8 cellular contexts compared by ENCODE assay signal in genomic region chr9:100714372-100715099, GRCh38.
DNase-seq lines count a peak whose midpoint lies in the region; ATAC-seq, FAIRE-seq and TF ChIP-seq lines count a peak whose summit lies in the region.

No MANE protein-coding gene starts in this region.

- H3K9me3 ChIP-seq in Caco-2 (peaks cover 11% of the 10 kb centered on the region; the same call in 1 of the 2 replicates), NT2/D1 (ENCODE audit: insufficient read depth, low read length) (peaks cover 30% of the 10 kb centered on the region; the same call in 1 of the 2 replicates), astrocyte (ENCODE audit: insufficient read depth, low read depth, low read length) (no peaks in the 10 kb centered on the region), hepatocyte (ENCODE audit: low read depth) (no peaks in the 10 kb centered on the region)

- no peak for FAIRE-seq in astrocyte (lab: Jason Lieb, UNC)

- H3K4me2 ChIP-seq in astrocyte (ENCODE audit: low read length) (peak overlapping the region; percentile 46), hepatocyte (no peak overlapping the region)

- H3K9ac ChIP-seq in NT2/D1 (ENCODE audit: insufficient read length, low read depth), result no peak overlapping the region
- H3K9ac ChIP-seq in astrocyte (ENCODE audit: low read length), result no peak overlapping the region

- BruUV-seq in Caco-2 (replicated peaks; lab: Mats Ljungman, UMichigan), result no TSS peak

- H3K9me2 ChIP-seq in hepatocyte (replicated peaks; ENCODE audit: insufficient read depth), result no peaks in the 10 kb centered on the region

- DNase-seq in Caco-2, result peak; percentile 57 to 73
- DNase-seq in HT-29 (ENCODE audit: low spot score), result peak; percentile 86
- DNase-seq in NT2/D1 (ENCODE audit: low read depth, low spot score), result peak; percentile 62
- peak; percentile 7 for DNase-seq in astrocyte (ENCODE audit: low read depth)
- DNase-seq in hepatocyte (ENCODE audit: low spot score), result peak; percentile 85
- peak; percentile 19 to 59 (median 40) for DNase-seq in stimulated activated CD4-positive, alpha-beta T cell treated with anti-CD3 and anti-CD28 coated beads, Interleukin-12 subunit alpha, Interleukin-12 subunit beta, amount 100 ng/mL, for 48 hours (ENCODE audit: low read depth in 2 of 3, low spot score in 1 of 3)

- CTCF ChIA-PET in Caco-2 (lab: Charles Lee), result interaction anchor here (0.8 to 1.4 kb wide), 2 partner anchors 521 kb away, joined by 3 read pairs; no protein-coding TSS in a partner anchor

- H3K27me3 ChIP-seq in Caco-2 (replicated peaks; ENCODE audit: control insufficient read depth, insufficient read depth, low read length), result no peaks in the 10 kb centered on the region; the same call in 1 of the 2 replicates
- H3K27me3 ChIP-seq in NT2/D1 (ENCODE audit: insufficient read depth, insufficient read length), result no peaks in the 10 kb centered on the region
- H3K27me3 ChIP-seq in astrocyte (ENCODE audit: insufficient read depth, low read length), result no peaks in the 10 kb centered on the region
- no peaks in the 10 kb centered on the region for H3K27me3 ChIP-seq in hepatocyte

- H3K27ac Mint-ChIP-seq in Caco-2 (ENCODE audit: unreplicated experiment) (no peak overlapping the region), astrocyte (ENCODE audit: unreplicated experiment) (no peak overlapping the region)

- H3K79me2 ChIP-seq in astrocyte (ENCODE audit: insufficient read depth, low read length) (no peaks in the 10 kb centered on the region), hepatocyte (no peaks in the 10 kb centered on the region)

- WGBS in hepatocyte (ENCODE audit: low lambda C conversion rate, missing lambda C conversion rate), result 75% methylated on average over 11 of the region's 11 CpGs

- no peaks in the 10 kb centered on the region for H4K20me1 ChIP-seq in astrocyte (ENCODE audit: insufficient read depth, low read length)
- H4K20me1 ChIP-seq in hepatocyte (ENCODE audit: insufficient read depth, poor library complexity, severe bottlenecking), result no peaks in the 10 kb centered on the region

- H3K36me3 Mint-ChIP-seq in Caco-2 (ENCODE audit: insufficient read depth, unreplicated experiment) (no peaks in the 10 kb centered on the region), astrocyte (ENCODE audit: low read depth, unreplicated experiment) (no peaks in the 10 kb centered on the region)

- no peaks in the 10 kb centered on the region for H3K27me3 Mint-ChIP-seq in Caco-2 (ENCODE audit: insufficient read depth, unreplicated experiment)
- H3K27me3 Mint-ChIP-seq in astrocyte (ENCODE audit: low read depth, unreplicated experiment), result peaks cover 3% of the 10 kb centered on the region

- no peaks in the 10 kb centered on the region for H3K36me3 ChIP-seq in Caco-2 (ENCODE audit: control insufficient read depth, insufficient read depth, low read length)
- no peaks in the 10 kb centered on the region for H3K36me3 ChIP-seq in NT2/D1 (ENCODE audit: insufficient read depth, insufficient read length, low read length)
- H3K36me3 ChIP-seq in astrocyte (ENCODE audit: insufficient read depth, low read length), result no peaks in the 10 kb centered on the region
- H3K36me3 ChIP-seq in hepatocyte (replicated peaks; ENCODE audit: insufficient read depth, low read depth), result no peaks in the 10 kb centered on the region

- H3K4me3 ChIP-seq in Caco-2 (ENCODE audit: low read depth, low read length) (no peak overlapping the region), NT2/D1 (ENCODE audit: insufficient read length, low read depth) (no peak overlapping the region), astrocyte (ENCODE audit: insufficient read depth, low read depth, low read length) (no peak overlapping the region), hepatocyte (no peak overlapping the region)

- H3K4me1 ChIP-seq in Caco-2 (no peaks in the 10 kb centered on the region), NT2/D1 (ENCODE audit: insufficient read depth, insufficient read length) (no peaks in the 10 kb centered on the region), astrocyte (ENCODE audit: insufficient read depth, low read length) (no peaks in the 10 kb centered on the region), hepatocyte (ENCODE audit: insufficient read depth) (no peaks in the 10 kb centered on the region)

- no peak overlapping the region for H3K27ac ChIP-seq in astrocyte (ENCODE audit: low read depth, low read length)
- no peak overlapping the region for H3K27ac ChIP-seq in hepatocyte

- POLR2A ChIA-PET in Caco-2 (lab: Charles Lee), result no interaction called here

- no peaks in the 10 kb centered on the region for H3K4me1 Mint-ChIP-seq in Caco-2 (ENCODE audit: low read depth, unreplicated experiment)
- H3K4me1 Mint-ChIP-seq in astrocyte (ENCODE audit: low read depth, unreplicated experiment), result no peaks in the 10 kb centered on the region

- H3K9me3 Mint-ChIP-seq in Caco-2 (ENCODE audit: unreplicated experiment), result peaks cover 11% of the 10 kb centered on the region
- peaks cover 13% of the 10 kb centered on the region for H3K9me3 Mint-ChIP-seq in astrocyte (ENCODE audit: unreplicated experiment)

- ATAC-seq in GM19351 (IDR thresholded peaks at IDR 0.05; ENCODE audit: unreplicated experiment), result peak; percentile 92
- ATAC-seq in GM18873 (IDR thresholded peaks at IDR 0.05; ENCODE audit: low FRiP score, unreplicated experiment), result no peak

- intact Hi-C loops in Caco-2 (cut with micrococcal nuclease; ENCODE audit: unreplicated experiment), result loop anchor here (1.0 to 5.0 kb wide), 4 partner anchors 314 to 597 kb away; partner anchors contain the start of gene PLPPR1

- TF ChIP-seq CTCF in Caco-2 (IDR thresholded peaks at IDR 0.05; ENCODE audit: insufficient read depth in 1 of 2, low read depth in 1 of 2, low read length in 1 of 2, severe bottlenecking in 1 of 2, unreplicated experiment in 1 of 2) (peak; percentile 74 to 80), astrocyte (IDR thresholded peaks at IDR 0.05; ENCODE audit: insufficient read depth, low read depth, low read length) (peak; percentile 84), hepatocyte (IDR thresholded peaks at IDR 0.05; ENCODE audit: poor library complexity) (peak; percentile 84)

- H3K4me3 Mint-ChIP-seq in Caco-2 (ENCODE audit: unreplicated experiment), result no peak overlapping the region
- H3K4me3 Mint-ChIP-seq in astrocyte (ENCODE audit: unreplicated experiment), result no peak overlapping the region

- no peak overlapping the region for H2AFZ ChIP-seq in astrocyte (ENCODE audit: low read depth, low read length)
- no peak overlapping the region for H2AFZ ChIP-seq in hepatocyte

Comparison
In these comparisons a context has a peak if more than half of its experiments do, and no peak if none do; other contexts are left out.
1. DNase-seq: peak in every context shown above with its lines; median percentile 86 in HT-29; 85 in hepatocyte; 65 in Caco-2; 62 in NT2/D1; 40 in stimulated activated CD4-positive, alpha-beta T cell treated with anti-CD3 and anti-CD28 coated beads, Interleukin-12 subunit alpha, Interleukin-12 subunit beta, amount 100 ng/mL, for 48 hours; 7 in astrocyte.